12 cellular contexts compared by ENCODE assay signal in genomic region chr13:47933688-47934011, GRCh38.
DNase-seq lines count a peak whose midpoint lies in the region; ATAC-seq and TF ChIP-seq lines count a peak whose summit lies in the region.
"Had no signal": no experiment of that assay in that cellular context is flagged by ENCODE, and none has a peak within 500 bp of the region (broad histone marks: within the 10 kb centered on the region; RNA-seq: fewer than 3 reads in every experiment).

No MANE protein-coding gene starts in this region.

- H3K27ac Mint-ChIP-seq in stimulated activated naive CD8-positive, alpha-beta T cell treated with anti-CD3 and anti-CD28 coated beads, Interleukin-15, amount 100 ng/mL, for 72 hours = no peak overlapping the region
- H3K27ac Mint-ChIP-seq in activated CD4-positive, alpha-beta memory T cell treated with anti-CD3 and anti-CD28 coated beads, Interleukin-2, amount 10 ng/mL, durations not matched to agents 7 days and 5 days = no peak overlapping the region
- H3K27ac Mint-ChIP-seq in activated naive CD4-positive, alpha-beta T cell treated with anti-CD3 and anti-CD28 coated beads for 36 hours = no peak overlapping the region
- H3K27ac Mint-ChIP-seq: activated CD8-positive, alpha-beta T cell treated with anti-CD3 and anti-CD28 coated beads for 36 hours; activated naive CD8-positive, alpha-beta T cell treated with anti-CD3 and anti-CD28 coated beads, Interleukin-2, amount 10 ng/mL, durations not matched to agents 7 days and 5 days had no signal

- TF ChIP-seq CTCF in epithelial cell of esophagus (IDR thresholded peaks at IDR 0.05; ENCODE audit: insufficient read depth, low read depth, low read length, missing control alignments) = no peak

- CTCF ChIA-PET in activated CD4-positive, alpha-beta memory T cell treated with anti-CD3 and anti-CD28 coated beads, Interleukin-2, amount 10 ng/mL, durations not matched to agents 7 days and 5 days (lab: Charles Lee) = no interaction called here
- CTCF ChIA-PET in activated naive CD4-positive, alpha-beta T cell treated with anti-CD3 and anti-CD28 coated beads for 36 hours (lab: Charles Lee) = no interaction called here

- H3K4me3 ChIP-seq in epithelial cell of esophagus (ENCODE audit: low read length) = no peak overlapping the region

- DNase-seq in stimulated activated naive CD8-positive, alpha-beta T cell treated with anti-CD3 and anti-CD28 coated beads, Interleukin-15, amount 100 ng/mL, for 72 hours = no peak
- DNase-seq in stimulated activated naive CD8-positive, alpha-beta T cell treated with anti-CD3 and anti-CD28 coated beads, Interleukin-15, Interleukin-2, amounts not matched to agents 100 U/mL and 50 U/mL, for 24 hours = no peak
- DNase-seq in NOMO-1 treated with dmso at 0.1 percent for 144 hours (lab: John Stamatoyannopoulos, UW; ENCODE audit: unreplicated experiment) (peak; percentile 52), epithelial cell of esophagus (ENCODE audit: low read depth) (peak; percentile 22), midbrain (lab: John Stamatoyannopoulos, UW) (no peak)
- DNase-seq in activated effector memory CD4-positive, alpha-beta T cell treated with anti-CD3 and anti-CD28 coated beads, Interleukin-2, amount 50 U/mL, for 16 hours = no peak
- no peak for DNase-seq in activated CD4-positive, alpha-beta memory T cell treated with anti-CD3 and anti-CD28 coated beads, Interleukin-2, amount 10 ng/mL, durations not matched to agents 7 days and 5 days
- no peak for DNase-seq in activated naive CD4-positive, alpha-beta T cell treated with anti-CD3 and anti-CD28 coated beads for 36 hours
- DNase-seq: activated CD8-positive, alpha-beta T cell treated with anti-CD3 and anti-CD28 coated beads for 36 hours; activated naive CD8-positive, alpha-beta T cell treated with anti-CD3 and anti-CD28 coated beads, Interleukin-2, amount 10 ng/mL, durations not matched to agents 7 days and 5 days; effector memory CD4-positive, alpha-beta T cell; NCI-H226 had no signal

- H3K36me3 Mint-ChIP-seq in activated CD4-positive, alpha-beta memory T cell treated with anti-CD3 and anti-CD28 coated beads, Interleukin-2, amount 10 ng/mL, durations not matched to agents 7 days and 5 days (ENCODE audit: low read depth) = peaks cover 12% of the 10 kb centered on the region
- H3K36me3 Mint-ChIP-seq in activated naive CD4-positive, alpha-beta T cell treated with anti-CD3 and anti-CD28 coated beads for 36 hours (ENCODE audit: low read depth) = peaks cover 12% of the 10 kb centered on the region

- intact Hi-C loops in activated naive CD4-positive, alpha-beta T cell treated with anti-CD3 and anti-CD28 coated beads for 36 hours (cut with micrococcal nuclease) = no loop called here

- no peaks in the 10 kb centered on the region for H3K4me1 Mint-ChIP-seq in stimulated activated naive CD8-positive, alpha-beta T cell treated with anti-CD3 and anti-CD28 coated beads, Interleukin-15, amount 100 ng/mL, for 72 hours
- no peaks in the 10 kb centered on the region for H3K4me1 Mint-ChIP-seq in activated CD4-positive, alpha-beta memory T cell treated with anti-CD3 and anti-CD28 coated beads, Interleukin-2, amount 10 ng/mL, durations not matched to agents 7 days and 5 days
- no peaks in the 10 kb centered on the region for H3K4me1 Mint-ChIP-seq in activated naive CD4-positive, alpha-beta T cell treated with anti-CD3 and anti-CD28 coated beads for 36 hours (ENCODE audit: low read depth)
- H3K4me1 Mint-ChIP-seq: activated naive CD8-positive, alpha-beta T cell treated with anti-CD3 and anti-CD28 coated beads, Interleukin-2, amount 10 ng/mL, durations not matched to agents 7 days and 5 days had no signal

- POLR2A ChIA-PET in activated CD4-positive, alpha-beta memory T cell treated with anti-CD3 and anti-CD28 coated beads, Interleukin-2, amount 10 ng/mL, durations not matched to agents 7 days and 5 days (lab: Charles Lee) = no interaction called here

- ATAC-seq in stimulated activated naive CD8-positive, alpha-beta T cell treated with anti-CD3 and anti-CD28 coated beads, Interleukin-15, amount 100 ng/mL, for 72 hours = peak; percentile 28
- ATAC-seq in stimulated activated naive CD8-positive, alpha-beta T cell treated with anti-CD3 and anti-CD28 coated beads, Interleukin-15, Interleukin-2, amounts not matched to agents 100 U/mL and 50 U/mL, for 24 hours = no peak
- ATAC-seq: activated CD8-positive, alpha-beta T cell treated with anti-CD3 and anti-CD28 coated beads for 36 hours had no signal

- H3K27me3 Mint-ChIP-seq in stimulated activated naive CD8-positive, alpha-beta T cell treated with anti-CD3 and anti-CD28 coated beads, Interleukin-15, amount 100 ng/mL, for 72 hours = no peaks in the 10 kb centered on the region
- no peaks in the 10 kb centered on the region for H3K27me3 Mint-ChIP-seq in activated CD4-positive, alpha-beta memory T cell treated with anti-CD3 and anti-CD28 coated beads, Interleukin-2, amount 10 ng/mL, durations not matched to agents 7 days and 5 days
- H3K27me3 Mint-ChIP-seq in activated naive CD4-positive, alpha-beta T cell treated with anti-CD3 and anti-CD28 coated beads for 36 hours (ENCODE audit: low read depth) = no peaks in the 10 kb centered on the region
- H3K27me3 Mint-ChIP-seq: activated CD8-positive, alpha-beta T cell treated with anti-CD3 and anti-CD28 coated beads for 36 hours; activated naive CD8-positive, alpha-beta T cell treated with anti-CD3 and anti-CD28 coated beads, Interleukin-2, amount 10 ng/mL, durations not matched to agents 7 days and 5 days had no signal

- no peak overlapping the region for H3K4me3 Mint-ChIP-seq in stimulated activated naive CD8-positive, alpha-beta T cell treated with anti-CD3 and anti-CD28 coated beads, Interleukin-15, amount 100 ng/mL, for 72 hours
- no peak overlapping the region for H3K4me3 Mint-ChIP-seq in activated CD4-positive, alpha-beta memory T cell treated with anti-CD3 and anti-CD28 coated beads, Interleukin-2, amount 10 ng/mL, durations not matched to agents 7 days and 5 days
- no peak overlapping the region for H3K4me3 Mint-ChIP-seq in activated naive CD4-positive, alpha-beta T cell treated with anti-CD3 and anti-CD28 coated beads for 36 hours
- H3K4me3 Mint-ChIP-seq: activated CD8-positive, alpha-beta T cell treated with anti-CD3 and anti-CD28 coated beads for 36 hours; activated naive CD8-positive, alpha-beta T cell treated with anti-CD3 and anti-CD28 coated beads, Interleukin-2, amount 10 ng/mL, durations not matched to agents 7 days and 5 days had no signal

- H3K9me3 Mint-ChIP-seq in stimulated activated naive CD8-positive, alpha-beta T cell treated with anti-CD3 and anti-CD28 coated beads, Interleukin-15, amount 100 ng/mL, for 72 hours = peaks cover 0 to 3% of the 10 kb centered on the region in 2 donors
- no peaks in the 10 kb centered on the region for H3K9me3 Mint-ChIP-seq in activated CD4-positive, alpha-beta memory T cell treated with anti-CD3 and anti-CD28 coated beads, Interleukin-2, amount 10 ng/mL, durations not matched to agents 7 days and 5 days
- H3K9me3 Mint-ChIP-seq in activated naive CD4-positive, alpha-beta T cell treated with anti-CD3 and anti-CD28 coated beads for 36 hours = peaks cover 2% of the 10 kb centered on the region
- H3K9me3 Mint-ChIP-seq: activated naive CD8-positive, alpha-beta T cell treated with anti-CD3 and anti-CD28 coated beads, Interleukin-2, amount 10 ng/mL, durations not matched to agents 7 days and 5 days had no signal

Comparison
In these comparisons a context has a peak if more than half of its experiments do, and no peak if none do; other contexts are left out.
1. DNase-seq: peak in NOMO-1 treated with dmso at 0.1 percent for 144 hours (single experiment) and epithelial cell of esophagus (single experiment); none in stimulated activated naive CD8-positive, alpha-beta T cell treated with anti-CD3 and anti-CD28 coated beads, Interleukin-15, amount 100 ng/mL, for 72 hours (0 of 2), stimulated activated naive CD8-positive, alpha-beta T cell treated with anti-CD3 and anti-CD28 coated beads, Interleukin-15, Interleukin-2, amounts not matched to agents 100 U/mL and 50 U/mL, for 24 hours (single experiment), activated effector memory CD4-positive, alpha-beta T cell treated with anti-CD3 and anti-CD28 coated beads, Interleukin-2, amount 50 U/mL, for 16 hours (single experiment), activated CD4-positive, alpha-beta memory T cell treated with anti-CD3 and anti-CD28 coated beads, Interleukin-2, amount 10 ng/mL, durations not matched to agents 7 days and 5 days (single experiment), midbrain (single experiment) and activated naive CD4-positive, alpha-beta T cell treated with anti-CD3 and anti-CD28 coated beads for 36 hours (single experiment).